Comparison of ENCODE assay signal across 22 cellular contexts in the genomic region with DNA sequence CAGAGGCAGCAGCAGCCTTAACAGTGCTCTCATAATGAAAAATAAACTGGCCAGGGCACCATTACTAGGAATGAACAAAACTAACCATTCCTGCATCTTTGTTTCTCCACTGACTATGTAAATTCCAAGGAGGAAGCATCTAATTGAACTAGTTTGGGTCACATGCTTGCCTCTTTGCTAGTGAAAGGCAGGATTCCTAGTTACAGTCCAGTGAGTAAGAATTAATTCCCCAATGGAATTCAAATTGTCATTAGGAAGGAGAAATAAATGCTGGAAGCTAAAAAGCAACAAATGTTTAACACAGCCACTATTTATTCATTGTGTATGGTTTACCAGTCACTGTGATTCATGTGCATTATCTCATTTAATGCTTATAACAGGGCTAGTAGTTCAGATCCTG.
"Had no signal": no experiment of that assay in that cellular context is flagged by ENCODE, and none has a peak within 500 bp of the region (broad histone marks: within the 10 kb centered on the region; RNA-seq: fewer than 3 reads in every experiment).

No MANE protein-coding gene starts in this region.

- DNase-seq: activated CD4-positive, alpha-beta T cell treated with anti-CD3 and anti-CD28 coated beads, Interleukin-2, amount 10 ng/mL, durations not matched to agents 7 days and 5 days; activated CD8-positive, alpha-beta T cell treated with anti-CD3 and anti-CD28 coated beads, Interleukin-2, amount 10 ng/mL, durations not matched to agents 7 days and 5 days; activated effector memory CD4-positive, alpha-beta T cell treated with anti-CD3 and anti-CD28 coated beads, Interleukin-2, amount 50 U/mL, for 16 hours; activated naive CD4-positive, alpha-beta T cell treated with anti-CD3 and anti-CD28 coated beads, Interleukin-2, amount 50 U/mL, for 16 hours; activated T-cell treated with anti-CD3 and anti-CD28 coated beads, Interleukin-2, amount 50 U/mL, for 4 hours; cerebellar nuclear complex; cortex of kidney; effector CD4-positive, alpha-beta T cell; heart right ventricle; mesendoderm; natural killer cell; ovary; psoas muscle; stimulated activated CD4-positive, alpha-beta T cell treated with anti-CD3 and anti-CD28 coated beads, Interleukin-4, amount 100 ng/mL, for 4 hours; testis; upper lobe of right lung had no signal

- H3K4me3 ChIP-seq: ascending aorta, breast epithelium, heart right ventricle, ovary, psoas muscle, testis, upper lobe of right lung had no signal

- H3K9me3 Mint-ChIP-seq: activated CD4-positive, alpha-beta T cell treated with anti-CD3 and anti-CD28 coated beads, Interleukin-2, amount 10 ng/mL, durations not matched to agents 7 days and 5 days; activated T-cell treated with anti-CD3 and anti-CD28 coated beads, Interleukin-2, amount 50 U/mL, for 4 hours had no signal

- H3K27ac Mint-ChIP-seq: activated CD4-positive, alpha-beta T cell treated with anti-CD3 and anti-CD28 coated beads, Interleukin-2, amount 10 ng/mL, durations not matched to agents 7 days and 5 days; activated CD8-positive, alpha-beta T cell treated with anti-CD3 and anti-CD28 coated beads, Interleukin-2, amount 10 ng/mL, durations not matched to agents 7 days and 5 days; natural killer cell; stimulated activated memory B cell treated with anti-CD40 and anti-IgM and Interleukin-4, amounts not matched to agents 10 μg/mL and 1 μg/mL and 100 μg/mL, for 72 hours had no signal

- H3K27ac ChIP-seq: ascending aorta, breast epithelium, heart right ventricle, ovary, psoas muscle, testis, upper lobe of right lung had no signal

- H3K36me3 ChIP-seq: ascending aorta, breast epithelium, heart right ventricle, ovary, upper lobe of right lung had no signal

- H3K27me3 Mint-ChIP-seq: activated CD4-positive, alpha-beta T cell treated with anti-CD3 and anti-CD28 coated beads, Interleukin-2, amount 10 ng/mL, durations not matched to agents 7 days and 5 days; stimulated activated memory B cell treated with anti-CD40 and anti-IgM and Interleukin-4, amounts not matched to agents 10 μg/mL and 1 μg/mL and 100 μg/mL, for 72 hours had no signal

- H3K4me3 Mint-ChIP-seq: activated CD4-positive, alpha-beta T cell treated with anti-CD3 and anti-CD28 coated beads, Interleukin-2, amount 10 ng/mL, durations not matched to agents 7 days and 5 days; activated CD8-positive, alpha-beta T cell treated with anti-CD3 and anti-CD28 coated beads, Interleukin-2, amount 10 ng/mL, durations not matched to agents 7 days and 5 days; activated T-cell treated with anti-CD3 and anti-CD28 coated beads, Interleukin-2, amount 50 U/mL, for 4 hours; natural killer cell; stimulated activated memory B cell treated with anti-CD40 and anti-IgM and Interleukin-4, amounts not matched to agents 10 μg/mL and 1 μg/mL and 100 μg/mL, for 72 hours had no signal

- H3K4me1 ChIP-seq: ascending aorta, breast epithelium, psoas muscle, testis, upper lobe of right lung had no signal

- H3K27me3 ChIP-seq: ascending aorta, breast epithelium, heart right ventricle, ovary, testis, upper lobe of right lung had no signal

- H3K4me1 Mint-ChIP-seq: activated CD4-positive, alpha-beta T cell treated with anti-CD3 and anti-CD28 coated beads, Interleukin-2, amount 10 ng/mL, durations not matched to agents 7 days and 5 days; stimulated activated memory B cell treated with anti-CD40 and anti-IgM and Interleukin-4, amounts not matched to agents 10 μg/mL and 1 μg/mL and 100 μg/mL, for 72 hours had no signal

- ATAC-seq: activated CD4-positive, CD25-positive, alpha-beta regulatory T cell treated with anti-CD3 and anti-CD28 coated beads, Interleukin-2, amount 50 U/mL, for 24 hours; activated CD8-positive, alpha-beta T cell treated with anti-CD3 and anti-CD28 coated beads, Interleukin-2, amount 10 ng/mL, durations not matched to agents 7 days and 5 days; activated T-cell treated with anti-CD3 and anti-CD28 coated beads, Interleukin-2, amount 50 U/mL, for 4 hours; esophagus mucosa; heart right ventricle; natural killer cell; psoas muscle; sciatic nerve; stimulated activated memory B cell treated with anti-CD40 and anti-IgM and Interleukin-4, amounts not matched to agents 10 μg/mL and 1 μg/mL and 100 μg/mL, for 72 hours; upper lobe of right lung had no signal

- H3K9me3 ChIP-seq: ascending aorta, breast epithelium, heart right ventricle, ovary, psoas muscle, testis, upper lobe of right lung had no signal
